32 cellular contexts compared by ENCODE assay signal in genomic region chr6:32624565-32624964, GRCh38. TPM values are rescaled to one million over a fixed set of nuclear protein-coding genes. Genes with fewer than 3 reads are reported as not detected.
DNase-seq lines count a peak whose midpoint lies in the region; ATAC-seq, FAIRE-seq and TF ChIP-seq lines count a peak whose summit lies in the region.
"Had no signal": no experiment of that assay in that cellular context is flagged by ENCODE, and none has a peak within 500 bp of the region (broad histone marks: within the 10 kb centered on the region; RNA-seq: fewer than 3 reads in every experiment).

No MANE protein-coding gene starts in this region.

- no peak for TF ChIP-seq RAD21 in GM12878 (IDR thresholded peaks at IDR 0.05; ENCODE audit: insufficient read depth, low read depth, low read length)

- no peak for TF ChIP-seq POLR2A in GM12878 (IDR thresholded peaks at IDR 0.05; ENCODE audit: low read depth, low read length)

- BruUV-seq in GM12878 (replicated peaks; lab: Mats Ljungman, UMichigan), result no TSS peak

- POLR2A ChIA-PET in activated naive CD8-positive, alpha-beta T cell treated with anti-CD3 and anti-CD28 coated beads, Interleukin-2, amount 10 ng/mL, durations not matched to agents 7 days and 5 days (lab: Charles Lee), result no interaction called here
- POLR2A ChIA-PET in HEK293 (lab: Yijun Ruan, JAX), result no interaction called here
- POLR2A ChIA-PET in GM12878 (lab: Charles Lee), result interaction anchor here (1.1 to 6.7 kb wide), 6 partner anchors 11 to 43 kb away, joined by 3 to 117 read pairs (median 18); partner anchors contain the start of genes HLA-DQA1, HLA-DQB1 and HLA-DRB1

- H3K27ac ChIP-seq in HEK293 (ENCODE audit: extremely low read depth, low read depth, low read length) (no peak overlapping the region), GM12878 (ENCODE audit: control insufficient read depth, insufficient read depth) (peak overlapping the region; percentile 98)
- H3K27ac ChIP-seq: adrenal gland, C4-2B, esophagus muscularis mucosa, HL-60 had no signal

- H3K4me2 ChIP-seq in GM12878 (ENCODE audit: control insufficient read depth, insufficient read depth), result no peak overlapping the region
- H3K4me2 ChIP-seq: smooth muscle cell had no signal

- H3K4me1 ChIP-seq in HEK293 (ENCODE audit: control insufficient read depth, insufficient read depth, low read length) (peaks cover 18% of the 10 kb centered on the region), GM12878 (ENCODE audit: control insufficient read depth, insufficient read depth, low read length) (peaks cover 24% of the 10 kb centered on the region)
- H3K4me1 ChIP-seq: adrenal gland, esophagus muscularis mucosa had no signal

- TF ChIP-seq CTCF in HEK293 (tag by site-specific recombination; IDR thresholded peaks at IDR 0.05) (no peak), GM12878 (IDR thresholded peaks at IDR 0.05 in 2 of 3, conservative IDR thresholded peaks at IDR 0.05 in 1 of 3; ENCODE audit: control insufficient read depth in 2 of 3, extremely low read depth in 1 of 3, insufficient read depth in 1 of 3, low read depth in 3 of 3, low read length in 3 of 3) (no peak)

- SMC1A ChIA-PET in GM12878 (lab: Charles Lee; ENCODE audit: uncharacterized antibody, unreplicated experiment), result interaction anchor here (0.6 to 6.9 kb wide), 4 partner anchors 12 to 79 kb away, joined by 3 to 124 read pairs (median 22); partner anchors contain the start of genes HLA-DQA1 and HLA-DQB1

- H3K27me3 Mint-ChIP-seq in activated naive CD8-positive, alpha-beta T cell treated with anti-CD3 and anti-CD28 coated beads, Interleukin-2, amount 10 ng/mL, durations not matched to agents 7 days and 5 days, result no peaks in the 10 kb centered on the region
- H3K27me3 Mint-ChIP-seq in activated naive CD8-positive, alpha-beta T cell treated with anti-CD3 and anti-CD28 coated beads for 36 hours, result peaks cover 4% of the 10 kb centered on the region
- H3K27me3 Mint-ChIP-seq in stimulated activated naive B cell treated with anti-CD40 and anti-IgM and Interleukin-4, amounts not matched to agents 10 μg/mL and 1 μg/mL and 100 μg/mL, for 72 hours, result no peaks in the 10 kb centered on the region
- H3K27me3 Mint-ChIP-seq: activated T-cell treated with anti-CD3 and anti-CD28 coated beads, Interleukin-2, amount 50 U/mL, for 24 hours had no signal

- no peak overlapping the region for H2AFZ ChIP-seq in GM12878 (ENCODE audit: control insufficient read depth, low read depth, low read length)

- H3K36me3 ChIP-seq in HEK293 (ENCODE audit: control insufficient read depth in 2 of 2, insufficient read depth in 1 of 2, low read length in 2 of 2) (no peaks in the 10 kb centered on the region), GM12878 (ENCODE audit: control insufficient read depth in 2 of 2, insufficient read depth in 2 of 2, low read length in 1 of 2) (no peaks in the 10 kb centered on the region)
- H3K36me3 ChIP-seq: adrenal gland, esophagus muscularis mucosa had no signal

- H4K20me1 ChIP-seq in GM12878 (ENCODE audit: control insufficient read depth, insufficient read depth), result no peaks in the 10 kb centered on the region

- H3K9me3 Mint-ChIP-seq in activated naive CD8-positive, alpha-beta T cell treated with anti-CD3 and anti-CD28 coated beads, Interleukin-2, amount 10 ng/mL, durations not matched to agents 7 days and 5 days, result peaks cover 4% of the 10 kb centered on the region
- peaks cover 3% of the 10 kb centered on the region for H3K9me3 Mint-ChIP-seq in activated naive CD8-positive, alpha-beta T cell treated with anti-CD3 and anti-CD28 coated beads for 36 hours
- H3K9me3 Mint-ChIP-seq in stimulated activated naive B cell treated with anti-CD40 and anti-IgM and Interleukin-4, amounts not matched to agents 10 μg/mL and 1 μg/mL and 100 μg/mL, for 72 hours, result peaks cover 0 to 2% of the 10 kb centered on the region in 2 donors
- H3K9me3 Mint-ChIP-seq: activated T-cell treated with anti-CD3 and anti-CD28 coated beads, Interleukin-2, amount 50 U/mL, for 24 hours; WTC11 had no signal

- H3K4me3 ChIP-seq in HEK293 (ENCODE audit: low read depth, low read length), result no peak overlapping the region
- H3K4me3 ChIP-seq in GM12878, result no peak overlapping the region
- H3K4me3 ChIP-seq: adrenal gland, esophagus muscularis mucosa, smooth muscle cell had no signal

- H3K4me1 Mint-ChIP-seq in activated naive CD8-positive, alpha-beta T cell treated with anti-CD3 and anti-CD28 coated beads, Interleukin-2, amount 10 ng/mL, durations not matched to agents 7 days and 5 days, result peaks cover 40% of the 10 kb centered on the region
- peaks cover 51% of the 10 kb centered on the region for H3K4me1 Mint-ChIP-seq in activated naive CD8-positive, alpha-beta T cell treated with anti-CD3 and anti-CD28 coated beads for 36 hours
- peaks cover 48 to 83% of the 10 kb centered on the region in 2 donors for H3K4me1 Mint-ChIP-seq in stimulated activated naive B cell treated with anti-CD40 and anti-IgM and Interleukin-4, amounts not matched to agents 10 μg/mL and 1 μg/mL and 100 μg/mL, for 72 hours
- H3K4me1 Mint-ChIP-seq: WTC11 had no signal

- no peak for TF ChIP-seq EP300 in GM12878 (IDR thresholded peaks at IDR 0.05; ENCODE audit: borderline replicate concordance in 1 of 2, control insufficient read depth in 1 of 2, low read depth in 2 of 2, low read length in 2 of 2)

- CTCF ChIA-PET in HEK293 (lab: Yijun Ruan, JAX), result interaction anchor here (0.9 to 4.5 kb wide), 3 partner anchors 10 to 64 kb away, joined by 3 to 101 read pairs (median 97); partner anchors contain the start of gene HLA-DQA1
- CTCF ChIA-PET in GM12878 (lab: Yijun Ruan, JAX), result interaction anchor here (1.0 to 1.3 kb wide), 3 partner anchors 23 to 76 kb away, joined by 3 to 4 read pairs (median 3); no protein-coding TSS in a partner anchor

- intact Hi-C loops in GM12878 (cut with micrococcal nuclease; ENCODE audit: unreplicated experiment), result loop anchor here (5.0 kb wide), 2 partner anchors 43 to 187 kb away; partner anchors contain the start of genes HLA-DQB1 and HLA-DRA

- FAIRE-seq in GM12878 (lab: Jason Lieb, UNC), result no peak
- FAIRE-seq: endometrium, kidney had no signal

- H3K9ac ChIP-seq in GM12878 (ENCODE audit: control insufficient read depth, insufficient read depth, low read length), result no peak overlapping the region; the same call in 1 of the 2 replicates
- H3K9ac ChIP-seq: KMS-11 had no signal

- peak overlapping the region; percentile 67 for H3K27ac Mint-ChIP-seq in activated naive CD8-positive, alpha-beta T cell treated with anti-CD3 and anti-CD28 coated beads, Interleukin-2, amount 10 ng/mL, durations not matched to agents 7 days and 5 days
- H3K27ac Mint-ChIP-seq in activated naive CD8-positive, alpha-beta T cell treated with anti-CD3 and anti-CD28 coated beads for 36 hours, result no peak overlapping the region
- H3K27ac Mint-ChIP-seq in stimulated activated naive B cell treated with anti-CD40 and anti-IgM and Interleukin-4, amounts not matched to agents 10 μg/mL and 1 μg/mL and 100 μg/mL, for 72 hours, result peak overlapping the region; percentile 95
- H3K27ac Mint-ChIP-seq: activated T-cell treated with anti-CD3 and anti-CD28 coated beads, Interleukin-2, amount 50 U/mL, for 24 hours; WTC11 had no signal

- 0% methylated on average over 1 of the region's 3 CpGs for WGBS in GM12878 (ENCODE audit: insufficient coverage, insufficient replicate concordance, low lambda C conversion rate, missing lambda C conversion rate)

- DNase-seq in activated naive CD8-positive, alpha-beta T cell treated with anti-CD3 and anti-CD28 coated beads, Interleukin-2, amount 10 ng/mL, durations not matched to agents 7 days and 5 days, result no peak
- no peak for DNase-seq in activated naive CD8-positive, alpha-beta T cell treated with anti-CD3 and anti-CD28 coated beads for 36 hours
- DNase-seq in GM12878 (ENCODE audit: low read depth, low spot score), result no peak
- no peak for DNase-seq in stimulated activated naive B cell treated with anti-CD40 and anti-IgM and Interleukin-4, amounts not matched to agents 10 μg/mL and 1 μg/mL and 100 μg/mL, for 72 hours
- no peak for DNase-seq in D341Med (ENCODE audit: low spot score)
- no peak for DNase-seq in NOMO-1 treated with dmso at 0.1 percent for 144 hours (lab: John Stamatoyannopoulos, UW; ENCODE audit: unreplicated experiment)
- no peak for DNase-seq in NCI-H1930 (lab: John Stamatoyannopoulos, UW)
- DNase-seq: activated CD8-positive, alpha-beta memory T cell treated with anti-CD3 and anti-CD28 coated beads for 24 hours; activated T-cell treated with anti-CD3 and anti-CD28 coated beads, Interleukin-2, amount 50 U/mL, for 24 hours; adrenal gland; dermis blood vessel endothelial cell; foreskin fibroblast; head of caudate nucleus; kidney; left ventricle myocardium superior; NCI-H1417 treated with DMSO at 0.1 percent for 48 hours; NCI-H2081 treated with DMSO at 0.1 percent for 48 hours; NCI-H226; right cardiac atrium; SIG-M5; stimulated activated naive CD8-positive, alpha-beta T cell treated with anti-CD3 and anti-CD28 coated beads, Interleukin-15, Interleukin-2, amounts not matched to agents 100 U/mL and 50 U/mL, for 24 hours had no signal

- RAD21 ChIA-PET in GM12878 (lab: Charles Lee; ENCODE audit: unreplicated experiment), result interaction anchor here (1.0 to 7.4 kb wide), 5 partner anchors 12 to 185 kb away, joined by 3 to 102 read pairs (median 13); partner anchors contain the start of genes HLA-DQA1 and HLA-DRA

- in situ Hi-C loops in GM12878 (cut with MboI), result loop anchor here (25.0 kb wide), 1 partner anchor 1062 kb away; the partner anchor contains the start of gene LTA

- peak overlapping the region; percentile 36 for H3K4me3 Mint-ChIP-seq in activated naive CD8-positive, alpha-beta T cell treated with anti-CD3 and anti-CD28 coated beads, Interleukin-2, amount 10 ng/mL, durations not matched to agents 7 days and 5 days
- H3K4me3 Mint-ChIP-seq in activated naive CD8-positive, alpha-beta T cell treated with anti-CD3 and anti-CD28 coated beads for 36 hours, result no peak overlapping the region
- H3K4me3 Mint-ChIP-seq in stimulated activated naive B cell treated with anti-CD40 and anti-IgM and Interleukin-4, amounts not matched to agents 10 μg/mL and 1 μg/mL and 100 μg/mL, for 72 hours, result no peak overlapping the region
- H3K4me3 Mint-ChIP-seq: activated T-cell treated with anti-CD3 and anti-CD28 coated beads, Interleukin-2, amount 50 U/mL, for 24 hours; WTC11 had no signal

- H3K79me2 ChIP-seq in GM12878 (ENCODE audit: control insufficient read depth, insufficient read depth, low read length), result no peaks in the 10 kb centered on the region; the same call in none of the 2 replicates

- H3K9me3 ChIP-seq in HEK293 (ENCODE audit: control insufficient read depth, insufficient read depth, low read depth, low read length) (no peaks in the 10 kb centered on the region), GM12878 (replicated peaks; ENCODE audit: control insufficient read depth, insufficient read depth, low read length) (no peaks in the 10 kb centered on the region)
- H3K9me3 ChIP-seq: adrenal gland, esophagus muscularis mucosa had no signal

- H3K27me3 ChIP-seq in GM12878 (replicated peaks in 1 of 2; ENCODE audit: control insufficient read depth in 2 of 2, insufficient read depth in 2 of 2, low read length in 1 of 2), result no peaks in the 10 kb centered on the region
- H3K27me3 ChIP-seq: adrenal gland, esophagus muscularis mucosa had no signal

- ATAC-seq in activated naive CD8-positive, alpha-beta T cell treated with anti-CD3 and anti-CD28 coated beads, Interleukin-2, amount 10 ng/mL, durations not matched to agents 7 days and 5 days (ENCODE audit: low read depth), result no peak
- no peak for ATAC-seq in GM12878
- no peak for ATAC-seq in stimulated activated naive B cell treated with anti-CD40 and anti-IgM and Interleukin-4, amounts not matched to agents 10 μg/mL and 1 μg/mL and 100 μg/mL, for 72 hours (replicated peaks)
- ATAC-seq: left ventricle myocardium superior; right cardiac atrium; stimulated activated naive CD8-positive, alpha-beta T cell treated with anti-CD3 and anti-CD28 coated beads, Interleukin-15, Interleukin-2, amounts not matched to agents 100 U/mL and 50 U/mL, for 24 hours; WTC11 had no signal

- peaks cover 3% of the 10 kb centered on the region for H3K36me3 Mint-ChIP-seq in activated naive CD8-positive, alpha-beta T cell treated with anti-CD3 and anti-CD28 coated beads, Interleukin-2, amount 10 ng/mL, durations not matched to agents 7 days and 5 days
- peaks cover 4% of the 10 kb centered on the region for H3K36me3 Mint-ChIP-seq in activated naive CD8-positive, alpha-beta T cell treated with anti-CD3 and anti-CD28 coated beads for 36 hours
- H3K36me3 Mint-ChIP-seq in stimulated activated naive B cell treated with anti-CD40 and anti-IgM and Interleukin-4, amounts not matched to agents 10 μg/mL and 1 μg/mL and 100 μg/mL, for 72 hours, result peaks cover 3 to 7% of the 10 kb centered on the region in 2 donors
- H3K36me3 Mint-ChIP-seq: WTC11 had no signal

RNA-seq across cellular contexts. Expression of gene HLA-DQA1, which starts 12.6 kb away (rescaled TPM):
- total RNA-seq in activated naive CD8-positive, alpha-beta T cell treated with anti-CD3 and anti-CD28 coated beads, Interleukin-2, amount 10 ng/mL, durations not matched to agents 7 days and 5 days, result 1 to 10 TPM; 3.9 to 4.6 TPM
- total RNA-seq in activated naive CD8-positive, alpha-beta T cell treated with anti-CD3 and anti-CD28 coated beads for 36 hours, result 1 to 10 TPM; 4.4 to 5.3 TPM
- 554 and 568 TPM in 2 replicates for total RNA-seq in GM12878 (2013; cell fraction: nucleolus; rRNA removed)
- total RNA-seq in GM12878 (2014; rRNA removed), result 395 and 433 TPM in 2 replicates
- 498 and 529 TPM in 2 replicates for total RNA-seq in GM12878 (2014; rRNA removed; fragmentation: Illumina TruSeq; extraction: Trizol)
- total RNA-seq in GM12878 (2021), result 664 and 712 TPM in 2 replicates
- polyA plus RNA-seq in GM12878 (2011; ENCODE audit: low read depth), result 695 TPM
- polyA plus RNA-seq in GM12878 (2011; rRNA removed), result 1,353 and 1,769 TPM in 2 replicates
- polyA plus RNA-seq in GM12878 (2011; cell fraction: cytosol; rRNA removed), result 1,120 and 1,165 TPM in 2 replicates
- polyA plus RNA-seq in GM12878 (2011; cell fraction: nucleus; rRNA removed), result 377 and 747 TPM in 2 replicates
- polyA plus RNA-seq in GM12878 (2012), result 836 and 943 TPM in 2 replicates
- polyA plus RNA-seq in GM12878 (2014; fragmentation: Illumina TruSeq; extraction: Trizol), result 792 and 799 TPM in 2 replicates
- polyA plus RNA-seq in GM12878 (2014; fragmentation: Nextera tagmentation; extraction: Ambion mirVana), result 100 to 1,000 TPM; 327 to 423 TPM
- polyA plus RNA-seq in GM12878 (2014; rRNA removed), result 515 and 552 TPM in 2 replicates
- polyA plus RNA-seq in GM12878 (2016; fragmentation: Nextera tagmentation; extraction: Ambion mirVana), result 100 to 1,000 TPM; 289 to 291 TPM
- polyA minus RNA-seq in GM12878 (2011; rRNA and poly(A)+ RNA removed), result 1,376 and 1,606 TPM in 2 replicates
- polyA minus RNA-seq in GM12878 (2011; cell fraction: cytosol; rRNA and poly(A)+ RNA removed), result 271 and 297 TPM in 2 replicates
- polyA minus RNA-seq in GM12878 (2011; cell fraction: nucleus; rRNA and poly(A)+ RNA removed), result 136 and 138 TPM in 2 replicates
- total RNA-seq: dermis blood vessel endothelial cell, H4, myocyte had no signal
- polyA plus RNA-seq: smooth muscle cell had no signal

RNA-seq across cellular contexts. Expression of gene HLA-DRB1, which starts 34.9 kb away (rescaled TPM):
- 10 to 100 TPM; 11.8 to 12.1 TPM for total RNA-seq in activated naive CD8-positive, alpha-beta T cell treated with anti-CD3 and anti-CD28 coated beads, Interleukin-2, amount 10 ng/mL, durations not matched to agents 7 days and 5 days
- 1 to 10 TPM; 4.2 to 5.1 TPM for total RNA-seq in activated naive CD8-positive, alpha-beta T cell treated with anti-CD3 and anti-CD28 coated beads for 36 hours
- total RNA-seq in GM12878 (2013; cell fraction: nucleolus; rRNA removed), result 285 and 299 TPM in 2 replicates
- total RNA-seq in GM12878 (2014; rRNA removed) (585 and 596 TPM in 2 replicates), GM12878 (2014; rRNA removed; fragmentation: Illumina TruSeq; extraction: Trizol) (543 and 546 TPM in 2 replicates), GM12878 (2021) (718 and 768 TPM in 2 replicates)
- 440 TPM for polyA plus RNA-seq in GM12878 (2011; ENCODE audit: low read depth)
- polyA plus RNA-seq in GM12878 (2011; rRNA removed) (684 and 1,082 TPM in 2 replicates), GM12878 (2014; fragmentation: Illumina TruSeq; extraction: Trizol) (462 and 549 TPM in 2 replicates), GM12878 (2014; fragmentation: Nextera tagmentation; extraction: Ambion mirVana) (100 to 1,000 TPM; 312 to 364 TPM), GM12878 (2014; rRNA removed) (623 and 640 TPM in 2 replicates), GM12878 (2016; fragmentation: Nextera tagmentation; extraction: Ambion mirVana) (100 to 1,000 TPM; 839 to 871 TPM)
- 1,851 and 2,227 TPM in 2 replicates for polyA plus RNA-seq in GM12878 (2011; cell fraction: cytosol; rRNA removed)
- 730 and 992 TPM in 2 replicates for polyA plus RNA-seq in GM12878 (2011; cell fraction: nucleus; rRNA removed)
- polyA plus RNA-seq in GM12878 (2012), result 697 and 802 TPM in 2 replicates
- polyA minus RNA-seq in GM12878 (2011; rRNA and poly(A)+ RNA removed), result 527 and 1,029 TPM in 2 replicates
- polyA minus RNA-seq in GM12878 (2011; cell fraction: cytosol; rRNA and poly(A)+ RNA removed), result 229 and 257 TPM in 2 replicates
- polyA minus RNA-seq in GM12878 (2011; cell fraction: nucleus; rRNA and poly(A)+ RNA removed), result 78.9 and 81.7 TPM in 2 replicates
- total RNA-seq: myocyte had no signal

RNA-seq across cellular contexts. Expression of gene HLA-DQB1, which starts 41.9 kb away (rescaled TPM):
- total RNA-seq in activated naive CD8-positive, alpha-beta T cell treated with anti-CD3 and anti-CD28 coated beads, Interleukin-2, amount 10 ng/mL, durations not matched to agents 7 days and 5 days, result 10 to 100 TPM; 16.5 to 19.0 TPM
- total RNA-seq in activated naive CD8-positive, alpha-beta T cell treated with anti-CD3 and anti-CD28 coated beads for 36 hours, result 10 to 100 TPM; 13.9 to 17.5 TPM
- total RNA-seq in GM12878 (2013; cell fraction: nucleolus; rRNA removed), result 33.4 and 35.5 TPM in 2 replicates
- total RNA-seq in GM12878 (2014; rRNA removed), result 127 and 148 TPM in 2 replicates
- 70.6 and 77.7 TPM in 2 replicates for total RNA-seq in GM12878 (2014; rRNA removed; fragmentation: Illumina TruSeq; extraction: Trizol)
- total RNA-seq in GM12878 (2021), result 119 and 121 TPM in 2 replicates
- 59.9 TPM for polyA plus RNA-seq in GM12878 (2011; ENCODE audit: low read depth)
- 253 and 403 TPM in 2 replicates for polyA plus RNA-seq in GM12878 (2011; rRNA removed)
- 441 and 443 TPM in 2 replicates for polyA plus RNA-seq in GM12878 (2011; cell fraction: cytosol; rRNA removed)
- 161 and 278 TPM in 2 replicates for polyA plus RNA-seq in GM12878 (2011; cell fraction: nucleus; rRNA removed)
- 229 and 247 TPM in 2 replicates for polyA plus RNA-seq in GM12878 (2012)
- polyA plus RNA-seq in GM12878 (2014; fragmentation: Illumina TruSeq; extraction: Trizol), result 46.4 and 73.9 TPM in 2 replicates
- polyA plus RNA-seq in GM12878 (2014; fragmentation: Nextera tagmentation; extraction: Ambion mirVana), result 10 to 100 TPM; 38.1 to 66.1 TPM
- polyA plus RNA-seq in GM12878 (2014; rRNA removed), result 106 and 112 TPM in 2 replicates
- polyA plus RNA-seq in GM12878 (2016; fragmentation: Nextera tagmentation; extraction: Ambion mirVana), result 10 to 100 TPM; 85.5 to 97.3 TPM
- 133 and 245 TPM in 2 replicates for polyA minus RNA-seq in GM12878 (2011; rRNA and poly(A)+ RNA removed)
- polyA minus RNA-seq in GM12878 (2011; cell fraction: cytosol; rRNA and poly(A)+ RNA removed), result 80.3 and 81.3 TPM in 2 replicates
- 64.9 and 68.1 TPM in 2 replicates for polyA minus RNA-seq in GM12878 (2011; cell fraction: nucleus; rRNA and poly(A)+ RNA removed)
- total RNA-seq: dermis blood vessel endothelial cell, H4, myocyte, temporal lobe had no signal

Comparison
In these comparisons a context has a peak if more than half of its experiments do, and no peak if none do; other contexts are left out.
1. RNA of gene HLA-DQA1, which starts 12.6 kb away (total RNA-seq): 395 to 712 TPM in GM12878; 4.4 to 5.3 TPM in activated naive CD8-positive, alpha-beta T cell treated with anti-CD3 and anti-CD28 coated beads for 36 hours and 3.9 to 4.6 TPM in activated naive CD8-positive, alpha-beta T cell treated with anti-CD3 and anti-CD28 coated beads, Interleukin-2, amount 10 ng/mL, durations not matched to agents 7 days and 5 days; every median in the first group is over 10 times any median in the second.
2. RNA of gene HLA-DRB1, which starts 34.9 kb away (total RNA-seq): 285 to 768 TPM in GM12878; 11.8 to 12.1 TPM in activated naive CD8-positive, alpha-beta T cell treated with anti-CD3 and anti-CD28 coated beads, Interleukin-2, amount 10 ng/mL, durations not matched to agents 7 days and 5 days and 4.2 to 5.1 TPM in activated naive CD8-positive, alpha-beta T cell treated with anti-CD3 and anti-CD28 coated beads for 36 hours; every median in the first group is over 10 times any median in the second.